In the genomic region with DNA sequence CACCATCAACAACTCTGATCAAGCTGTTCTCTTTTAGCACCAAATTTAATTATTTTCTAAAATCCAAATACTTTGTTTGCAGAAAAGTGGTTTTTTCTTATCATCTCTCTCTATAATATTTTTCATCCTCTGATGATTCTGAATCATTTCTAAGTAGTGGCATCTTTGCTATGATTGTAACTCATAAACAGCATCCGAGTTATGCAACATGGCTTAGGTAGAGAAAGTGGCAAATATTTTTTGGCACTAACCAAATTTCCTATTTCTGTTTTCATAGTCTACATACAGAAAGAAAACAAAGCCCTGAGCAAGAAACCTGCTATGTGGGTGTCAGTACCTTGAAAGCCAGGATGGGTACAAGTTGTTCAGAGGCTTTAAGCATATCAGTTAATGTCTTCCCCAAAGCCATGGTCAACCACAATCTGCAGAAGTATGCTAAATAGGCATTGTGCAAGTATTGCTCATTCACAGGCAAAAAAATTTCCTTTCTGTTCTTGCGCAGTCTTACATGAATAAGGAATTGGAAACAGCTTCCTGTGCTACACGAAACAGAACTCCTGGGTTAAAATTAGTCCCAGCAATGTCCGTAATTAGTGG, we compare ENCODE assay signal across 15 cellular contexts.
A peak's percentile ranks its signal among the peaks of the same experiment; 100 is the strongest.
DNase-seq lines count a peak whose midpoint lies in the region; ATAC-seq and TF ChIP-seq lines count a peak whose summit lies in the region.
"Had no signal": no experiment of that assay in that cellular context is flagged by ENCODE, and none has a peak within 500 bp of the region (broad histone marks: within the 10 kb centered on the region; RNA-seq: fewer than 3 reads in every experiment).

No MANE protein-coding gene starts in this region.

- H2AFZ ChIP-seq in Loucy (ENCODE audit: low read length), result peak overlapping the region; percentile 27; the same call in 1 of the 2 replicates

- no peak overlapping the region for H3K9ac ChIP-seq in Loucy (ENCODE audit: low read depth, low read length, poor library complexity, severe bottlenecking)

- H3K9me3 ChIP-seq in Loucy (ENCODE audit: insufficient read depth, low read depth, low read length) (no peaks in the 10 kb centered on the region), left lung (peaks cover 0 to 2% of the 10 kb centered on the region in 2 donors)
- H3K9me3 ChIP-seq: colonic mucosa, mucosa of descending colon, sigmoid colon had no signal

- H3K27me3 ChIP-seq in Loucy (ENCODE audit: insufficient read depth, low read length, poor library complexity, severe bottlenecking) (no peaks in the 10 kb centered on the region), left lung (no peaks in the 10 kb centered on the region)
- H3K27me3 ChIP-seq: colonic mucosa, sigmoid colon had no signal

- ATAC-seq in left lung (peak; percentile 35), left cardiac atrium (no peak), HG03280 (IDR thresholded peaks at IDR 0.05; ENCODE audit: unreplicated experiment) (no peak), GM19395 (IDR thresholded peaks at IDR 0.05; ENCODE audit: unreplicated experiment) (no peak)
- ATAC-seq: activated T-cell treated with anti-CD3 and anti-CD28 coated beads, Interleukin-2, amount 50 U/mL, for 72 hours; mucosa of descending colon had no signal

- DNase-seq in AG10803 (ENCODE audit: low read depth) (peak; percentile 95), astrocyte of the cerebellum (ENCODE audit: low read depth) (peak; percentile 77), left lung (no peak), left cardiac atrium (no peak), UCSD-AML1 (lab: John Stamatoyannopoulos, UW; ENCODE audit: unreplicated experiment) (no peak)
- DNase-seq: activated T-cell treated with anti-CD3 and anti-CD28 coated beads, Interleukin-2, amount 50 U/mL, for 72 hours; colonic mucosa; hypothalamus; mucosa of descending colon; NCI-H1417 treated with DMSO at 0.1 percent for 48 hours; sigmoid colon had no signal

- no peaks in the 10 kb centered on the region for H4K20me1 ChIP-seq in Loucy (ENCODE audit: insufficient read depth, low read length, poor library complexity, severe bottlenecking)

- H3K4me1 ChIP-seq in Loucy (ENCODE audit: insufficient read depth, low read length, poor library complexity, severe bottlenecking), result no peaks in the 10 kb centered on the region
- H3K4me1 ChIP-seq in left lung, result no peaks in the 10 kb centered on the region
- H3K4me1 ChIP-seq: colonic mucosa, sigmoid colon had no signal

- no peaks in the 10 kb centered on the region for H3K9me2 ChIP-seq in Loucy (replicated peaks; ENCODE audit: low read depth, low read length)

- H3K4me3 ChIP-seq in AG10803 (ENCODE audit: low read length) (no peak overlapping the region), Loucy (ENCODE audit: low read length, poor library complexity, severe bottlenecking) (no peak overlapping the region), astrocyte of the cerebellum (ENCODE audit: low read depth, low read length) (no peak overlapping the region), left lung (no peak overlapping the region)
- H3K4me3 ChIP-seq: colonic mucosa, mucosa of descending colon, sigmoid colon had no signal

- no peak overlapping the region for H3K4me2 ChIP-seq in Loucy (ENCODE audit: low read depth, low read length, poor library complexity, severe bottlenecking)

- intact Hi-C loops in left lung (cut with DNase I), result no loop called here
- intact Hi-C loops in left cardiac atrium (cut with DNase I), result no loop called here

- TF ChIP-seq CTCF in AG10803 (conservative IDR thresholded peaks at IDR 0.05; ENCODE audit: low read length) (no peak), Loucy (conservative IDR thresholded peaks at IDR 0.05; ENCODE audit: low read length) (no peak), astrocyte of the cerebellum (IDR thresholded peaks at IDR 0.05; ENCODE audit: low read depth, low read length, missing control alignments) (no peak), left lung (IDR thresholded peaks at IDR 0.05) (no peak)

- H3K36me3 ChIP-seq in Loucy (ENCODE audit: insufficient read depth, low read length) (no peaks in the 10 kb centered on the region), left lung (no peaks in the 10 kb centered on the region)
- H3K36me3 ChIP-seq: colonic mucosa, sigmoid colon had no signal

- no peaks in the 10 kb centered on the region for H3F3A ChIP-seq in Loucy (ENCODE audit: low read depth)

- in situ Hi-C loops in astrocyte of the cerebellum (cut with HindIII; ENCODE audit: low sequenced_read_pairs), result no loop called here

- no peaks in the 10 kb centered on the region for H3K79me2 ChIP-seq in Loucy (ENCODE audit: insufficient read depth, low read length)

- H3K27ac ChIP-seq in left lung, result peak overlapping the region in 1 of 2 donors; percentile 31
- H3K27ac ChIP-seq: C4-2B, colonic mucosa, sigmoid colon had no signal

Comparison
In these comparisons a context has a peak if more than half of its experiments do, and no peak if none do; other contexts are left out.
1. DNase-seq: peak in AG10803 (single experiment) and astrocyte of the cerebellum (single experiment); none in left lung (0 of 2), left cardiac atrium (single experiment) and UCSD-AML1 (single experiment).